Comparison of ENCODE assay signal across 22 cellular contexts in the genomic region with DNA sequence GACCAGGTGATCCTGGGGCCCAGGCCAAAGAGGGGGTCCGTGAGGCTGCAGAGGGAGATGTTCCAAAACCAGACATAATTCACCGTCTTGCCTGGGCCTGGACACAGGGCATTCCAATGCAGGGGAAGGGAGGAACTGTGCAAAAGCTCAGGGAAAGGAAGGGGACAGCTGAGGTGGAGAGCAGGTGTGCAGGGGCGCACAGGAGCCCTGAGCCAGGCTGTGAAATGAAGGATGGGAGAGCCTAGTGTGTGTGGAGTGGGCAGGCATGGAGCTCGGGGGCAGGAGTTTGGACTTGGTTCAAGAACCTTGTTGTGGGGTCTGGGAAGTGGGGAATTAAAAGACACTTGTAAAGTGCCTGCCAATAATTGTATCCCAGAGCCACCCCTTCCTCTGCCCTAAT. TPM values are rescaled to one million over a fixed set of nuclear protein-coding genes. Genes with fewer than 3 reads are reported as not detected.
A peak's percentile ranks its signal among the peaks of the same experiment; 100 is the strongest.
DNase-seq lines count a peak whose midpoint lies in the region; ATAC-seq and TF ChIP-seq lines count a peak whose summit lies in the region.
"Had no signal": no experiment of that assay in that cellular context is flagged by ENCODE, and none has a peak within 500 bp of the region (broad histone marks: within the 10 kb centered on the region; RNA-seq: fewer than 3 reads in every experiment).

No MANE protein-coding gene starts in this region.

- H3K27ac ChIP-seq in hepatocyte: no peak overlapping the region
- H3K27ac ChIP-seq in neural progenitor cell: no peak overlapping the region
- no peak overlapping the region for H3K27ac ChIP-seq in esophagus muscularis mucosa (replicated peaks in 1 of 4)
- H3K27ac ChIP-seq: C4-2B had no signal

- no peaks in the 10 kb centered on the region for H3K9me2 ChIP-seq in hepatocyte (replicated peaks; ENCODE audit: insufficient read depth)

- H3K27ac Mint-ChIP-seq in IgD-negative memory B cell (peak overlapping the region in 2 of 3 donors; percentile 23 to 46), neural progenitor cell (peak overlapping the region; percentile 62)
- no peak overlapping the region for H3K27ac Mint-ChIP-seq in activated CD4-positive, alpha-beta memory T cell treated with anti-CD3 and anti-CD28 coated beads for 36 hours
- H3K27ac Mint-ChIP-seq: CD8-positive, alpha-beta memory T cell had no signal

- H3K79me2 ChIP-seq in hepatocyte (no peaks in the 10 kb centered on the region), neural progenitor cell (ENCODE audit: low read depth) (no peaks in the 10 kb centered on the region)

- H3K27me3 Mint-ChIP-seq in IgD-negative memory B cell: peaks cover 10% of the 10 kb centered on the region
- peaks cover 14% of the 10 kb centered on the region for H3K27me3 Mint-ChIP-seq in neural progenitor cell (ENCODE audit: insufficient read depth, low read depth)
- peaks cover 3% of the 10 kb centered on the region for H3K27me3 Mint-ChIP-seq in activated CD4-positive, alpha-beta memory T cell treated with anti-CD3 and anti-CD28 coated beads for 36 hours

- no peak overlapping the region for H3K4me2 ChIP-seq in hepatocyte
- H3K4me2 ChIP-seq in neural progenitor cell: no peak overlapping the region
- peak overlapping the region; percentile 25 for H3K4me2 ChIP-seq in skeletal muscle satellite cell (ENCODE audit: low read length)

- H3K4me3 ChIP-seq in hepatocyte (no peak overlapping the region), neural progenitor cell (no peak overlapping the region), skeletal muscle satellite cell (ENCODE audit: low read length) (no peak overlapping the region), esophagus muscularis mucosa (no peak overlapping the region)

- H3K9me3 ChIP-seq in hepatocyte (ENCODE audit: low read depth): no peaks in the 10 kb centered on the region
- no peaks in the 10 kb centered on the region for H3K9me3 ChIP-seq in neural progenitor cell (ENCODE audit: low read depth)
- H3K9me3 ChIP-seq in skeletal muscle satellite cell (replicated peaks; ENCODE audit: low read length): no peaks in the 10 kb centered on the region
- no peaks in the 10 kb centered on the region for H3K9me3 ChIP-seq in esophagus muscularis mucosa

- no peak overlapping the region for H3K9ac ChIP-seq in neural progenitor cell
- H3K9ac ChIP-seq in skeletal muscle satellite cell (ENCODE audit: low read depth, low read length): no peak overlapping the region

- no peaks in the 10 kb centered on the region for H3F3A ChIP-seq in neural progenitor cell (ENCODE audit: low read depth)

- no peak overlapping the region for H2AFZ ChIP-seq in hepatocyte
- no peak overlapping the region for H2AFZ ChIP-seq in neural progenitor cell (replicated peaks)

- H3K27me3 ChIP-seq in hepatocyte (no peaks in the 10 kb centered on the region), neural progenitor cell (no peaks in the 10 kb centered on the region), skeletal muscle satellite cell (ENCODE audit: control insufficient read depth, insufficient read depth, low read length) (peaks cover 22% of the 10 kb centered on the region), esophagus muscularis mucosa (peaks cover 0 to 7% (median 0%) of the 10 kb centered on the region in 4 donors)

- no peak for TF ChIP-seq CTCF in hepatocyte (IDR thresholded peaks at IDR 0.05; ENCODE audit: poor library complexity)
- no peak for TF ChIP-seq CTCF in neural progenitor cell (IDR thresholded peaks at IDR 0.05)
- TF ChIP-seq CTCF in esophagus muscularis mucosa (IDR thresholded peaks at IDR 0.05): no peak

- no peak for ATAC-seq in GM18517 (IDR thresholded peaks at IDR 0.05; ENCODE audit: unreplicated experiment)

- H3K4me1 ChIP-seq in hepatocyte (ENCODE audit: insufficient read depth) (peaks cover 3% of the 10 kb centered on the region), neural progenitor cell (peaks cover 12% of the 10 kb centered on the region), skeletal muscle satellite cell (ENCODE audit: control insufficient read depth, insufficient read depth, low read length) (peaks cover 40% of the 10 kb centered on the region), esophagus muscularis mucosa (peaks cover 0 to 3% (median 0%) of the 10 kb centered on the region in 4 donors)

- no peak overlapping the region for H3K4me3 Mint-ChIP-seq in IgD-negative memory B cell
- no peak overlapping the region for H3K4me3 Mint-ChIP-seq in neural progenitor cell
- H3K4me3 Mint-ChIP-seq in activated CD4-positive, alpha-beta memory T cell treated with anti-CD3 and anti-CD28 coated beads for 36 hours: no peak overlapping the region
- H3K4me3 Mint-ChIP-seq: CD8-positive, alpha-beta memory T cell had no signal

- 82% methylated on average over 4 of the region's 4 CpGs for WGBS in hepatocyte (ENCODE audit: low lambda C conversion rate, missing lambda C conversion rate)
- WGBS in esophagus muscularis mucosa: 84% methylated on average over 4 of the region's 4 CpGs

- H3K9me3 Mint-ChIP-seq in IgD-negative memory B cell (no peaks in the 10 kb centered on the region), neural progenitor cell (no peaks in the 10 kb centered on the region)
- no peaks in the 10 kb centered on the region for H3K9me3 Mint-ChIP-seq in activated CD4-positive, alpha-beta memory T cell treated with anti-CD3 and anti-CD28 coated beads for 36 hours

- TF ChIP-seq EP300 in esophagus muscularis mucosa (IDR thresholded peaks at IDR 0.05): no peak

- H3K36me3 Mint-ChIP-seq in IgD-negative memory B cell (no peaks in the 10 kb centered on the region), neural progenitor cell (no peaks in the 10 kb centered on the region)
- no peaks in the 10 kb centered on the region for H3K36me3 Mint-ChIP-seq in activated CD4-positive, alpha-beta memory T cell treated with anti-CD3 and anti-CD28 coated beads for 36 hours
- H3K36me3 Mint-ChIP-seq: CD8-positive, alpha-beta memory T cell had no signal

- peak; percentile 2 for DNase-seq in hepatocyte (ENCODE audit: low spot score)
- no peak for DNase-seq in neural progenitor cell (ENCODE audit: low spot score)
- DNase-seq in activated CD4-positive, alpha-beta memory T cell treated with anti-CD3 and anti-CD28 coated beads for 36 hours: no peak
- no peak for DNase-seq in esophagus muscularis mucosa (ENCODE audit: extremely low spot score)
- DNase-seq: CD8-positive, alpha-beta memory T cell; DMS53; GDM1; IMR-90; MV-4-11; NCI-H1105 treated with DMSO at 0.1 percent for 48 hours; NCI-H1694; NCI-H2081; NCI-H2171; NCI-H526; OCI-M1; Right ventricle myocardium superior had no signal

- POLR2A ChIA-PET in activated CD4-positive, alpha-beta memory T cell treated with anti-CD3 and anti-CD28 coated beads for 36 hours (lab: Charles Lee): no interaction called here

- H3K4me1 Mint-ChIP-seq in IgD-negative memory B cell (peaks cover 0 to 6% (median 2%) of the 10 kb centered on the region in 3 donors), neural progenitor cell (peaks cover 36% of the 10 kb centered on the region)
- no peaks in the 10 kb centered on the region for H3K4me1 Mint-ChIP-seq in activated CD4-positive, alpha-beta memory T cell treated with anti-CD3 and anti-CD28 coated beads for 36 hours (ENCODE audit: low read depth)
- H3K4me1 Mint-ChIP-seq: CD8-positive, alpha-beta memory T cell had no signal

- H3K36me3 ChIP-seq in hepatocyte (replicated peaks; ENCODE audit: insufficient read depth, low read depth) (no peaks in the 10 kb centered on the region), neural progenitor cell (no peaks in the 10 kb centered on the region), skeletal muscle satellite cell (ENCODE audit: insufficient read depth, low read length) (no peaks in the 10 kb centered on the region), esophagus muscularis mucosa (no peaks in the 10 kb centered on the region)

- CTCF ChIA-PET in activated CD4-positive, alpha-beta memory T cell treated with anti-CD3 and anti-CD28 coated beads for 36 hours (lab: Charles Lee): interaction anchor here (1.2 kb wide), 1 partner anchor 10 kb away, joined by 3 read pairs; no protein-coding TSS in a partner anchor

- intact Hi-C loops in activated CD4-positive, alpha-beta memory T cell treated with anti-CD3 and anti-CD28 coated beads for 36 hours (cut with micrococcal nuclease): no loop called here
- intact Hi-C loops in esophagus muscularis mucosa (cut with DNase I): no loop called here

- no peak for TF ChIP-seq POLR2A in esophagus muscularis mucosa (IDR thresholded peaks at IDR 0.05; ENCODE audit: low read depth)

- H4K20me1 ChIP-seq in hepatocyte (ENCODE audit: insufficient read depth, poor library complexity, severe bottlenecking) (no peaks in the 10 kb centered on the region), neural progenitor cell (ENCODE audit: low read depth) (no peaks in the 10 kb centered on the region)

RNA-seq across cellular contexts. Expression of a gene that starts 2.3 kb away (rescaled TPM):
- polyA plus RNA-seq in IgD-negative memory B cell: not detected
- total RNA-seq in hepatocyte: 2.6 and 4.1 TPM in 2 replicates
- polyA plus RNA-seq in hepatocyte: 4.2 and 12.4 TPM in 2 replicates
- total RNA-seq in neural progenitor cell (ENCODE audit: low replicate concordance): 0.43 and 1.3 TPM in 2 replicates
- 1.3 and 175 TPM in 2 replicates for total RNA-seq in skeletal muscle satellite cell (2012; rRNA removed)
- not detected for total RNA-seq in activated CD4-positive, alpha-beta memory T cell treated with anti-CD3 and anti-CD28 coated beads for 36 hours
- total RNA-seq in esophagus muscularis mucosa: under 1 TPM in 1 of 4 donors, not detected in 3; 0.06 TPM
- total RNA-seq: CD8-positive, alpha-beta memory T cell; H4; IMR-90; M059J had no signal
- polyA plus RNA-seq: CD8-positive, alpha-beta memory T cell; IMR-90 had no signal

RNA-seq across cellular contexts. Expression of a gene that starts 20.1 kb away (rescaled TPM):
- polyA plus RNA-seq in IgD-negative memory B cell: not detected
- total RNA-seq in hepatocyte: 64.2 and 66.9 TPM in 2 replicates
- polyA plus RNA-seq in hepatocyte: 63.5 and 68.6 TPM in 2 replicates
- 0.34 TPM in 1 of 2 replicates, not detected in the other for total RNA-seq in neural progenitor cell (ENCODE audit: low replicate concordance)
- total RNA-seq in skeletal muscle satellite cell (2012; rRNA removed): 0.22 and 0.51 TPM in 2 replicates
- total RNA-seq in activated CD4-positive, alpha-beta memory T cell treated with anti-CD3 and anti-CD28 coated beads for 36 hours: not detected
- total RNA-seq in esophagus muscularis mucosa: under 1 TPM in 1 of 4 donors, not detected in 3; 0.17 TPM
- total RNA-seq: CD8-positive, alpha-beta memory T cell; H4 had no signal
- polyA plus RNA-seq: CD8-positive, alpha-beta memory T cell had no signal

RNA-seq across cellular contexts. Expression of a gene that starts 41.8 kb away (rescaled TPM):
- not detected for polyA plus RNA-seq in IgD-negative memory B cell
- 22.3 and 25.9 TPM in 2 replicates for total RNA-seq in hepatocyte
- 33.5 and 55.1 TPM in 2 replicates for polyA plus RNA-seq in hepatocyte
- total RNA-seq in neural progenitor cell (ENCODE audit: low replicate concordance): 3.1 and 13.2 TPM in 2 replicates
- 1.3 and 38.2 TPM in 2 replicates for total RNA-seq in skeletal muscle satellite cell (2012; rRNA removed)
- not detected for total RNA-seq in activated CD4-positive, alpha-beta memory T cell treated with anti-CD3 and anti-CD28 coated beads for 36 hours
- total RNA-seq in esophagus muscularis mucosa: 1 to 10 TPM in 1 of 4 donors, under 1 TPM in 1, not detected in 2; 0.83 to 2.0 TPM
- total RNA-seq: CD8-positive, alpha-beta memory T cell; H4; M059J had no signal
- polyA plus RNA-seq: CD8-positive, alpha-beta memory T cell had no signal

RNA-seq across cellular contexts. Expression of a gene that starts 49.7 kb away (rescaled TPM):
- 0.64 TPM for polyA plus RNA-seq in IgD-negative memory B cell
- 24.4 and 30.2 TPM in 2 replicates for total RNA-seq in hepatocyte
- polyA plus RNA-seq in hepatocyte: 62.9 and 64.6 TPM in 2 replicates
- 1.9 and 11.8 TPM in 2 replicates for total RNA-seq in neural progenitor cell (ENCODE audit: low replicate concordance)
- 43.2 and 47.4 TPM in 2 replicates for total RNA-seq in skeletal muscle satellite cell (2012; rRNA removed)
- total RNA-seq in activated CD4-positive, alpha-beta memory T cell treated with anti-CD3 and anti-CD28 coated beads for 36 hours: 1 to 10 TPM; 3.4 to 4.1 TPM
- 100 to 1,000 TPM in 2 of 4 donors, 10 to 100 TPM in 2; 63.5 to 158 (median 106) TPM for total RNA-seq in esophagus muscularis mucosa

Comparison
In these comparisons a context has a peak if more than half of its experiments do, and no peak if none do; other contexts are left out.
1. RNA of a gene that starts 20.1 kb away (total RNA-seq): 64.2 to 66.9 TPM in hepatocyte; 0.17 TPM in esophagus muscularis mucosa, 0.34 TPM in neural progenitor cell and not detected in activated CD4-positive, alpha-beta memory T cell treated with anti-CD3 and anti-CD28 coated beads for 36 hours; every median in the first group is over 10 times any median in the second.